ENCODE assay signal across 1 cellular context in the genomic region with DNA sequence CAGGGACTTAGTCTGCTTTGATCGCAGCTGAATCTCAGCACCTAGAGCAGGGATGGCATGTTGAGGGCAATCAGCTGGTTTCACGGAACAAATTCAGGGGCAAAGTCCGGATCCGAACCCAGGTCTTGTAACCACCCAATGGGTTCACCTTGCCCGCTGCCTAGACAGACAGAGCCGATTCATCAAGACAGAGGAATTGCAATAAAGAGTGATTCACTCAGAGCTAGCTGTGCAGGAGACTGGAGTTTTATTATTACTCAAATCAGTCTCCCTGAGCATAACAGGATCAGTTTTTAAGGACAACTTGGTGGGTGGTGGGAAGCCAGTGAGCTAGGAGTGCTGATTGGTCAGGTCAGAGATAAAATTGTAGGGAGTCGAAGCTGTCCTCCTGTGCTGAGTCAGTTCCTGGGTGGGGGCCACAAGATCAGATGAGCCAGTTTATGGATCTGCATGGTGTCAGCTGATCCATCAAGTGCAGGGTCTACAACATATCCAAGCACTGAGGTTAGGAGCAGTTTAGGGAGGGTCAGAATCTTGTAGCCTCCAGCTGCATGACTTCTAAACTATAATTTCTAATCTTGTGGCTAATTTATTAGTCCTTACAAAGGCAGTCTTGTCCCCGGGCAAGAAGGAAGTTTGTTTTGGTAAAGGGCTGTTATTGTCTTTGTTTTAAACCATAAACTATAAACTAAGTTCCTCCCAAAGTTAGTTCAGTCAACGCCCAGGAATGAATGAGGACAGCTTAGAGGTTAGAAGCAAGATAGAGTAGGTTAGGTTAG.
TF ChIP-seq lines count a peak whose summit lies in the region.

No MANE protein-coding gene starts in this region.

TF ChIP-seq in K562, 482 proteins besides CTCF, POLR2A, EP300 and RAD21 (continued from another document):
- peak; percentile 69; the same call in 1 of the 2 replicates for TF ChIP-seq MAFF (IDR thresholded peaks at IDR 0.05; ENCODE audit: low read length)
- no peak; a peak in 1 of 4 replicates for TF ChIP-seq KDM1A (IDR thresholded peaks at IDR 0.05)
- TF ChIP-seq CSDE1 (IDR thresholded peaks at IDR 0.05): no peak
- no peak for TF ChIP-seq PRMT5 (CRISPR knock-in tag; IDR thresholded peaks at IDR 0.05)
- TF ChIP-seq, protein P1, sequence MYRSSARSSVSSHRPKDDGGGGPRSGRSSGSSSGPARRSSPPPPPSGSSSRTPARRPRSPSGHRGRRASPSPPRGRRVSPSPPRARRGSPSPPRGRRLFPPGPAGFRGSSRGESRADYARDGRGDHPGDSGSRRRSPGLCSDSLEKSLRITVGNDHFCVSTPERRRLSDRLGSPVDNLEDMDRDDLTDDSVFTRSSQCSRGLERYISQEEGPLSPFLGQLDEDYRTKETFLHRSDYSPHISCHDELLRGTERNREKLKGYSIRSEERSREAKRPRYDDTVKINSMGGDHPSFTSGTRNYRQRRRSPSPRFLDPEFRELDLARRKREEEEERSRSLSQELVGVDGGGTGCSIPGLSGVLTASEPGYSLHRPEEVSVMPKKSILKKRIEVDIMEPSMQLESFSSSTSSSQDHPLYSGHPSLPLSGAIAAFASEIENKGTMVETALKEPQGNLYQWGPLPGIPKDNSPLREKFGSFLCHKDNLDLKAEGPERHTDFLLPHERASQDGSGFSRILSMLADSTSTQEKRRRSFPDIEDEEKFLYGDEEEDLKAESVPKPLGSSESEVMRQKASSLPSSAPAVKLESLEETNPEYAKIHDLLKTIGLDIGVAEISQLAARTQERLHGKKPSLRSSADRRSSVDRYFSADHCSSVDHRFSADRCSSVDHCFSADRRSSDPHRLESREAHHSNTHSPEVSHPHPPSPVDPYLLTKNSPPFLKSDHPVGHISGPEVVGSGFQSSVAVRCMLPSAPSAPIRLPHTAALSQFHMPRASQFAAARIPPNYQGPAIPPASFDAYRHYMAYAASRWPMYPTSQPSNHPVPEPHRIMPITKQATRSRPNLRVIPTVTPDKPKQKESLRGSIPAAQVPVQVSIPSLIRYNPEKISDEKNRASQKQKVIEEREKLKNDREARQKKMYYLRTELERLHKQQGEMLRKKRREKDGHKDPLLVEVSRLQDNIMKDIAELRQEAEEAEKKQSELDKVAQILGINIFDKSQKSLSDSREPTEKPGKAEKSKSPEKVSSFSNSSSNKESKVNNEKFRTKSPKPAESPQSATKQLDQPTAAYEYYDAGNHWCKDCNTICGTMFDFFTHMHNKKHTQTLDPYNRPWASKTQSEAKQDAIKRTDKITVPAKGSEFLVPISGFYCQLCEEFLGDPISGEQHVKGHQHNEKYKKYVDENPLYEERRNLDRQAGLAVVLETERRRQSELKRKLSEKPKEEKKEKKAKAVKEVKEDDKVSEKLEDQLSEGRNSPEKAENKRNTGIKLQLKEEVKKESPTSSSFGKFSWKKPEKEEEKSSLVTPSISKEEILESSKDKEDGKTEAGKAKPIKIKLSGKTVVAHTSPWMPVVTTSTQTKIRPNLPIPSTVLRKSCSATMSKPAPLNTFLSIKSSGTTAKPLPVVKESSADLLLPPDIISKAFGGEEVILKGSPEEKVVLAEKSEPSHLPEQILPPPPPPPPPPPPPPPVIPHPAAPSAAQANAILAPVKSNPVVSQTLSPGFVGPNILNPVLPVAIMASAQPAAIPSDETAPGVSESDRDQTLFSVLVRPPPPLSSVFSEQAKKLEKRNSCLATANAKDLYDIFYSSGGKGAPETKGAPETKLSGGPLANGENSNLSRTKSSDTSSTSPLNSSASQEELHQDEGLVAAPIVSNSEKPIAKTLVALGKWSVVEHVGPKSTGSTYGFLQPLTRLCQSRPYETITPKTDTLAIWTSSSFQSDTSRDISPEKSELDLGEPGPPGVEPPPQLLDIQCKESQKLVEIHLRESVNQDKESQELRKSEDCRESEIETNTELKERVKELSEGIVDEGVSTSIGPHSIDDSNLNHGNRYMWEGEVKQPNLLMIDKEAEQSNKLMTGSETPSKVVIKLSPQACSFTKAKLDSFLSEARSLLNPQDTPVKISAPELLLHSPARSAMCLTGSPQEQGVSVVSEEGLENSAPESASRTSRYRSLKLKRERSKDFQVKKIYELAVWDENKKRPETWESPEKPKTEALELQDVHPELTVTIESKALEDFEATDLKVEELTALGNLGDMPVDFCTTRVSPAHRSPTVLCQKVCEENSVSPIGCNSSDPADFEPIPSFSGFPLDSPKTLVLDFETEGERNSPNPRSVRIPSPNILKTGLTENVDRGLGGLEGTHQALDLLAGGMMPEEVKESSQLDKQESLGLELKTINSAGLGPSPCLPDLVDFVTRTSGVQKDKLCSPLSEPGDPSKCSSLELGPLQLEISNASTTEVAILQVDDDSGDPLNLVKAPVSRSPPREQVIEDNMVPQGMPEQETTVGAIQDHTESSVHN (IDR thresholded peaks at IDR 0.05; ENCODE audit: borderline replicate concordance in 1 of 2, low read depth in 1 of 2): no peak
- TF ChIP-seq CBFB (CRISPR knock-in tag; IDR thresholded peaks at IDR 0.05): no peak
- TF ChIP-seq TAL1 (IDR thresholded peaks at IDR 0.05): peak; percentile 16; the same call in 1 of the 2 replicates
- TF ChIP-seq, protein P2, sequence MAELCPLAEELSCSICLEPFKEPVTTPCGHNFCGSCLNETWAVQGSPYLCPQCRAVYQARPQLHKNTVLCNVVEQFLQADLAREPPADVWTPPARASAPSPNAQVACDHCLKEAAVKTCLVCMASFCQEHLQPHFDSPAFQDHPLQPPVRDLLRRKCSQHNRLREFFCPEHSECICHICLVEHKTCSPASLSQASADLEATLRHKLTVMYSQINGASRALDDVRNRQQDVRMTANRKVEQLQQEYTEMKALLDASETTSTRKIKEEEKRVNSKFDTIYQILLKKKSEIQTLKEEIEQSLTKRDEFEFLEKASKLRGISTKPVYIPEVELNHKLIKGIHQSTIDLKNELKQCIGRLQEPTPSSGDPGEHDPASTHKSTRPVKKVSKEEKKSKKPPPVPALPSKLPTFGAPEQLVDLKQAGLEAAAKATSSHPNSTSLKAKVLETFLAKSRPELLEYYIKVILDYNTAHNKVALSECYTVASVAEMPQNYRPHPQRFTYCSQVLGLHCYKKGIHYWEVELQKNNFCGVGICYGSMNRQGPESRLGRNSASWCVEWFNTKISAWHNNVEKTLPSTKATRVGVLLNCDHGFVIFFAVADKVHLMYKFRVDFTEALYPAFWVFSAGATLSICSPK (IDR thresholded peaks at IDR 0.05; ENCODE audit: borderline replicate concordance): no peak
- TF ChIP-seq POLR2G (IDR thresholded peaks at IDR 0.05; ENCODE audit: low read depth, low read length): no peak
- TF ChIP-seq PURB (CRISPR knock-in tag; IDR thresholded peaks at IDR 0.05; ENCODE audit: low read depth): no peak
- no peak for TF ChIP-seq RFX7 (CRISPR knock-in tag; IDR thresholded peaks at IDR 0.05)
- TF ChIP-seq, protein P3, sequence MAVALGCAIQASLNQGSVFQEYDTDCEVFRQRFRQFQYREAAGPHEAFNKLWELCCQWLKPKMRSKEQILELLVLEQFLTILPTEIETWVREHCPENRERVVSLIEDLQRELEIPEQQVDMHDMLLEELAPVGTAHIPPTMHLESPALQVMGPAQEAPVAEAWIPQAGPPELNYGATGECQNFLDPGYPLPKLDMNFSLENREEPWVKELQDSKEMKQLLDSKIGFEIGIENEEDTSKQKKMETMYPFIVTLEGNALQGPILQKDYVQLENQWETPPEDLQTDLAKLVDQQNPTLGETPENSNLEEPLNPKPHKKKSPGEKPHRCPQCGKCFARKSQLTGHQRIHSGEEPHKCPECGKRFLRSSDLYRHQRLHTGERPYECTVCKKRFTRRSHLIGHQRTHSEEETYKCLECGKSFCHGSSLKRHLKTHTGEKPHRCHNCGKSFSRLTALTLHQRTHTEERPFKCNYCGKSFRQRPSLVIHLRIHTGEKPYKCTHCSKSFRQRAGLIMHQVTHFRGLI (CRISPR knock-in tag; IDR thresholded peaks at IDR 0.05): no peak
- TF ChIP-seq, protein P4, sequence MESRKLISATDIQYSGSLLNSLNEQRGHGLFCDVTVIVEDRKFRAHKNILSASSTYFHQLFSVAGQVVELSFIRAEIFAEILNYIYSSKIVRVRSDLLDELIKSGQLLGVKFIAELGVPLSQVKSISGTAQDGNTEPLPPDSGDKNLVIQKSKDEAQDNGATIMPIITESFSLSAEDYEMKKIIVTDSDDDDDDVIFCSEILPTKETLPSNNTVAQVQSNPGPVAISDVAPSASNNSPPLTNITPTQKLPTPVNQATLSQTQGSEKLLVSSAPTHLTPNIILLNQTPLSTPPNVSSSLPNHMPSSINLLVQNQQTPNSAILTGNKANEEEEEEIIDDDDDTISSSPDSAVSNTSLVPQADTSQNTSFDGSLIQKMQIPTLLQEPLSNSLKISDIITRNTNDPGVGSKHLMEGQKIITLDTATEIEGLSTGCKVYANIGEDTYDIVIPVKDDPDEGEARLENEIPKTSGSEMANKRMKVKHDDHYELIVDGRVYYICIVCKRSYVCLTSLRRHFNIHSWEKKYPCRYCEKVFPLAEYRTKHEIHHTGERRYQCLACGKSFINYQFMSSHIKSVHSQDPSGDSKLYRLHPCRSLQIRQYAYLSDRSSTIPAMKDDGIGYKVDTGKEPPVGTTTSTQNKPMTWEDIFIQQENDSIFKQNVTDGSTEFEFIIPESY (CRISPR knock-in tag; IDR thresholded peaks at IDR 0.05): no peak
- TF ChIP-seq, protein P5, sequence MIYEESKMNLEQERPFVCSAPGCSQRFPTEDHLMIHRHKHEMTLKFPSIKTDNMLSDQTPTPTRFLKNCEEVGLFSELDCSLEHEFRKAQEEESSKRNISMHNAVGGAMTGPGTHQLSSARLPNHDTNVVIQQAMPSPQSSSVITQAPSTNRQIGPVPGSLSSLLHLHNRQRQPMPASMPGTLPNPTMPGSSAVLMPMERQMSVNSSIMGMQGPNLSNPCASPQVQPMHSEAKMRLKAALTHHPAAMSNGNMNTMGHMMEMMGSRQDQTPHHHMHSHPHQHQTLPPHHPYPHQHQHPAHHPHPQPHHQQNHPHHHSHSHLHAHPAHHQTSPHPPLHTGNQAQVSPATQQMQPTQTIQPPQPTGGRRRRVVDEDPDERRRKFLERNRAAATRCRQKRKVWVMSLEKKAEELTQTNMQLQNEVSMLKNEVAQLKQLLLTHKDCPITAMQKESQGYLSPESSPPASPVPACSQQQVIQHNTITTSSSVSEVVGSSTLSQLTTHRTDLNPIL (CRISPR knock-in tag; IDR thresholded peaks at IDR 0.05): no peak
- TF ChIP-seq, protein P6, sequence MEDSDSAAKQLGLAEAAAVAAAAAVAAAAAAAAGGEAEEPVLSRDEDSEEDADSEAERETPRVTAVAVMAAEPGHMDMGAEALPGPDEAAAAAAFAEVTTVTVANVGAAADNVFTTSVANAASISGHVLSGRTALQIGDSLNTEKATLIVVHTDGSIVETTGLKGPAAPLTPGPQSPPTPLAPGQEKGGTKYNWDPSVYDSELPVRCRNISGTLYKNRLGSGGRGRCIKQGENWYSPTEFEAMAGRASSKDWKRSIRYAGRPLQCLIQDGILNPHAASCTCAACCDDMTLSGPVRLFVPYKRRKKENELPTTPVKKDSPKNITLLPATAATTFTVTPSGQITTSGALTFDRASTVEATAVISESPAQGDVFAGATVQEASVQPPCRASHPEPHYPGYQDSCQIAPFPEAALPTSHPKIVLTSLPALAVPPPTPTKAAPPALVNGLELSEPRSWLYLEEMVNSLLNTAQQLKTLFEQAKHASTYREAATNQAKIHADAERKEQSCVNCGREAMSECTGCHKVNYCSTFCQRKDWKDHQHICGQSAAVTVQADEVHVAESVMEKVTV (CRISPR knock-in tag; IDR thresholded peaks at IDR 0.05): no peak
- TF ChIP-seq, protein P7, sequence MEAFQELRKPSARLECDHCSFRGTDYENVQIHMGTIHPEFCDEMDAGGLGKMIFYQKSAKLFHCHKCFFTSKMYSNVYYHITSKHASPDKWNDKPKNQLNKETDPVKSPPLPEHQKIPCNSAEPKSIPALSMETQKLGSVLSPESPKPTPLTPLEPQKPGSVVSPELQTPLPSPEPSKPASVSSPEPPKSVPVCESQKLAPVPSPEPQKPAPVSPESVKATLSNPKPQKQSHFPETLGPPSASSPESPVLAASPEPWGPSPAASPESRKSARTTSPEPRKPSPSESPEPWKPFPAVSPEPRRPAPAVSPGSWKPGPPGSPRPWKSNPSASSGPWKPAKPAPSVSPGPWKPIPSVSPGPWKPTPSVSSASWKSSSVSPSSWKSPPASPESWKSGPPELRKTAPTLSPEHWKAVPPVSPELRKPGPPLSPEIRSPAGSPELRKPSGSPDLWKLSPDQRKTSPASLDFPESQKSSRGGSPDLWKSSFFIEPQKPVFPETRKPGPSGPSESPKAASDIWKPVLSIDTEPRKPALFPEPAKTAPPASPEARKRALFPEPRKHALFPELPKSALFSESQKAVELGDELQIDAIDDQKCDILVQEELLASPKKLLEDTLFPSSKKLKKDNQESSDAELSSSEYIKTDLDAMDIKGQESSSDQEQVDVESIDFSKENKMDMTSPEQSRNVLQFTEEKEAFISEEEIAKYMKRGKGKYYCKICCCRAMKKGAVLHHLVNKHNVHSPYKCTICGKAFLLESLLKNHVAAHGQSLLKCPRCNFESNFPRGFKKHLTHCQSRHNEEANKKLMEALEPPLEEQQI (IDR thresholded peaks at IDR 0.05): no peak; the same call in 1 of the 2 replicates
- no peak for TF ChIP-seq MEF2D (tag; conservative IDR thresholded peaks at IDR 0.05; ENCODE audit: low read depth)
- TF ChIP-seq COPS2 (conservative IDR thresholded peaks at IDR 0.05): no peak
- no peak for TF ChIP-seq LARP7 (IDR thresholded peaks at IDR 0.05)
- TF ChIP-seq, protein P8, sequence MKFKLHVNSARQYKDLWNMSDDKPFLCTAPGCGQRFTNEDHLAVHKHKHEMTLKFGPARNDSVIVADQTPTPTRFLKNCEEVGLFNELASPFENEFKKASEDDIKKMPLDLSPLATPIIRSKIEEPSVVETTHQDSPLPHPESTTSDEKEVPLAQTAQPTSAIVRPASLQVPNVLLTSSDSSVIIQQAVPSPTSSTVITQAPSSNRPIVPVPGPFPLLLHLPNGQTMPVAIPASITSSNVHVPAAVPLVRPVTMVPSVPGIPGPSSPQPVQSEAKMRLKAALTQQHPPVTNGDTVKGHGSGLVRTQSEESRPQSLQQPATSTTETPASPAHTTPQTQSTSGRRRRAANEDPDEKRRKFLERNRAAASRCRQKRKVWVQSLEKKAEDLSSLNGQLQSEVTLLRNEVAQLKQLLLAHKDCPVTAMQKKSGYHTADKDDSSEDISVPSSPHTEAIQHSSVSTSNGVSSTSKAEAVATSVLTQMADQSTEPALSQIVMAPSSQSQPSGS (CRISPR knock-in tag; IDR thresholded peaks at IDR 0.05): no peak
- TF ChIP-seq ZNF253 (CRISPR knock-in tag; conservative IDR thresholded peaks at IDR 0.05): no peak
- TF ChIP-seq MYNN (IDR thresholded peaks at IDR 0.05): no peak
- TF ChIP-seq MYNN (CRISPR knock-in tag; IDR thresholded peaks at IDR 0.05): no peak
- peak; percentile 58 for TF ChIP-seq RBBP5 (IDR thresholded peaks at IDR 0.05; ENCODE audit: borderline replicate concordance, insufficient read depth, low read length, poor library complexity, severe bottlenecking)
- no peak for TF ChIP-seq RBFOX2 (IDR thresholded peaks at IDR 0.05; ENCODE audit: low read depth, low read length)
- TF ChIP-seq GATAD2A (IDR thresholded peaks at IDR 0.05): no peak
- TF ChIP-seq HDAC2 (IDR thresholded peaks at IDR 0.05): no peak; the same call in none of the 2 replicates
- TF ChIP-seq FOXJ2 (tag; IDR thresholded peaks at IDR 0.05): no peak
- TF ChIP-seq HNRNPLL (IDR thresholded peaks at IDR 0.05; ENCODE audit: low read depth, low read length, poor library complexity, severe bottlenecking): no peak
- TF ChIP-seq, protein P9, sequence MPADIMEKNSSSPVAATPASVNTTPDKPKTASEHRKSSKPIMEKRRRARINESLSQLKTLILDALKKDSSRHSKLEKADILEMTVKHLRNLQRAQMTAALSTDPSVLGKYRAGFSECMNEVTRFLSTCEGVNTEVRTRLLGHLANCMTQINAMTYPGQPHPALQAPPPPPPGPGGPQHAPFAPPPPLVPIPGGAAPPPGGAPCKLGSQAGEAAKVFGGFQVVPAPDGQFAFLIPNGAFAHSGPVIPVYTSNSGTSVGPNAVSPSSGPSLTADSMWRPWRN (IDR thresholded peaks at IDR 0.05; ENCODE audit: low read depth): no peak
